Comparison of ENCODE assay signal across 1 cellular context in the genomic region with DNA sequence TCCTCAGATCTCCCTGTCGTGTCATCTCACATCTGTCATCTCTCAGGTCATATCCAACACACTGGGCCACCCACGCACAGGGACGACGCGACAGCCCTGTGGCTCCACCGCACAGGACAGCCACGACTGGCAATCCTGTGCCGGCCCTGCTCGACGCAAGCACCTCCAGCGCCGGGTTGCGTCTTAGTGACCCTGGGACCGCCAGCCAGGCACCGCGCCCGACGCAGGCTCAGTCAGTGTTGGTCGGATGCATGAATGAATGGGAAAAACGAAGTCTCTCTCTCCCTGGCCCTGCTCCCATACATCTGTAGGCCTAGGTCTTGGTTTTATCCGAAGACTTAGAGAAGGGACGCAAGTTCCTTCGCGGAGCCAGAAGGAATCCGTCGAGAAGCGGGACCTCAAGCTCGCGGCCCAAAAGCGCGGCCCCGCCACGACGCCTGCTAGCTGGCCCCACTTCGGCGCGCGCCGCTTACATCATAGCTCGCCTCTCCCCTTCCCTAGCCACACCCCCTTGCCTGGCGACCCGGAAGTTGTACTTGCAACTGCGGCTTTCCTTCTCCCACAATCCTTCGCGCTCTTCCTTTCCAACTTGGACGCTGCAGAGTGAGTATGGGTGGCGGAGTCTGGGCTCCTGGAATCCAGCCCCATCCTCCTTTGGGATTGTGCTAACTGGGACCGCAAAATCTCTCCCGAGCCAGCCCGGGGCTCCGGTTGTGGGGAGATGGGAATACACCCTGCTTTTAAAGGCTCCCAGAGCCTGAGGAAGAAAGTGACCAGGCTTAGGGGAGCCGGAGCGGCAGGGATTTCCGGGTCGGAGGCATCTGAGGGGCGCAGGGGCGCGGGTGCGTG.
TF ChIP-seq lines count a peak whose summit lies in the region.

A gene (plus strand): TSS at position 577 of the 849 bp plus-strand sequence. CDS start 413 bp downstream, outside the sequence.

TF ChIP-seq in K562, 482 proteins besides CTCF, POLR2A, EP300 and RAD21 (continued from another document):
- TF ChIP-seq, protein P1, sequence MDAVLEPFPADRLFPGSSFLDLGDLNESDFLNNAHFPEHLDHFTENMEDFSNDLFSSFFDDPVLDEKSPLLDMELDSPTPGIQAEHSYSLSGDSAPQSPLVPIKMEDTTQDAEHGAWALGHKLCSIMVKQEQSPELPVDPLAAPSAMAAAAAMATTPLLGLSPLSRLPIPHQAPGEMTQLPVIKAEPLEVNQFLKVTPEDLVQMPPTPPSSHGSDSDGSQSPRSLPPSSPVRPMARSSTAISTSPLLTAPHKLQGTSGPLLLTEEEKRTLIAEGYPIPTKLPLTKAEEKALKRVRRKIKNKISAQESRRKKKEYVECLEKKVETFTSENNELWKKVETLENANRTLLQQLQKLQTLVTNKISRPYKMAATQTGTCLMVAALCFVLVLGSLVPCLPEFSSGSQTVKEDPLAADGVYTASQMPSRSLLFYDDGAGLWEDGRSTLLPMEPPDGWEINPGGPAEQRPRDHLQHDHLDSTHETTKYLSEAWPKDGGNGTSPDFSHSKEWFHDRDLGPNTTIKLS (IDR thresholded peaks at IDR 0.05; ENCODE audit: borderline replicate concordance, low read depth): peak; percentile 97
- TF ChIP-seq FOXK2 (conservative IDR thresholded peaks at IDR 0.05 in 1 of 2, IDR thresholded peaks at IDR 0.05 in 1 of 2; ENCODE audit: low read depth in 2 of 2) (peak; percentile 73 to 89), SIX5 (IDR thresholded peaks at IDR 0.05; ENCODE audit: borderline replicate concordance in 1 of 2, insufficient read depth in 1 of 2, low read depth in 1 of 2, low read length in 2 of 2) (peak in 1 of 2 experiments; percentile 16; a peak in 1 of 4 replicates), MCM5 (IDR thresholded peaks at IDR 0.05; ENCODE audit: low read depth) (no peak), GTF2F1 (IDR thresholded peaks at IDR 0.05; ENCODE audit: low read depth, low read length) (peak; percentile 92), MXI1 (IDR thresholded peaks at IDR 0.05; ENCODE audit: low read depth, low read length) (no peak), RFX7 (CRISPR knock-in tag; IDR thresholded peaks at IDR 0.05) (no peak), CTBP1 (IDR thresholded peaks at IDR 0.05; ENCODE audit: borderline replicate concordance) (0 out of 2 replicates have a peak, but pooled peaks have one; percentile 63), NBN (IDR thresholded peaks at IDR 0.05; ENCODE audit: low read depth) (0 out of 2 replicates have a peak, but pooled peaks have one; percentile 23), RBM14 (IDR thresholded peaks at IDR 0.05; ENCODE audit: borderline replicate concordance, insufficient read depth, low read depth, low read length) (no peak), ZNF165 (CRISPR knock-in tag; IDR thresholded peaks at IDR 0.05; ENCODE audit: borderline replicate concordance) (no peak), TFAM (CRISPR knock-in tag; conservative IDR thresholded peaks at IDR 0.05) (no peak), SMAD1 (IDR thresholded peaks at IDR 0.05; ENCODE audit: low read depth, low read length, partially characterized antibody) (peak; percentile 94), HDAC8 (tag; IDR thresholded peaks at IDR 0.05) (peak; percentile 75; the same call in 1 of the 2 replicates), NR3C1 (CRISPR knock-in tag; IDR thresholded peaks at IDR 0.05) (peak; percentile 99)
- TF ChIP-seq, protein P2, sequence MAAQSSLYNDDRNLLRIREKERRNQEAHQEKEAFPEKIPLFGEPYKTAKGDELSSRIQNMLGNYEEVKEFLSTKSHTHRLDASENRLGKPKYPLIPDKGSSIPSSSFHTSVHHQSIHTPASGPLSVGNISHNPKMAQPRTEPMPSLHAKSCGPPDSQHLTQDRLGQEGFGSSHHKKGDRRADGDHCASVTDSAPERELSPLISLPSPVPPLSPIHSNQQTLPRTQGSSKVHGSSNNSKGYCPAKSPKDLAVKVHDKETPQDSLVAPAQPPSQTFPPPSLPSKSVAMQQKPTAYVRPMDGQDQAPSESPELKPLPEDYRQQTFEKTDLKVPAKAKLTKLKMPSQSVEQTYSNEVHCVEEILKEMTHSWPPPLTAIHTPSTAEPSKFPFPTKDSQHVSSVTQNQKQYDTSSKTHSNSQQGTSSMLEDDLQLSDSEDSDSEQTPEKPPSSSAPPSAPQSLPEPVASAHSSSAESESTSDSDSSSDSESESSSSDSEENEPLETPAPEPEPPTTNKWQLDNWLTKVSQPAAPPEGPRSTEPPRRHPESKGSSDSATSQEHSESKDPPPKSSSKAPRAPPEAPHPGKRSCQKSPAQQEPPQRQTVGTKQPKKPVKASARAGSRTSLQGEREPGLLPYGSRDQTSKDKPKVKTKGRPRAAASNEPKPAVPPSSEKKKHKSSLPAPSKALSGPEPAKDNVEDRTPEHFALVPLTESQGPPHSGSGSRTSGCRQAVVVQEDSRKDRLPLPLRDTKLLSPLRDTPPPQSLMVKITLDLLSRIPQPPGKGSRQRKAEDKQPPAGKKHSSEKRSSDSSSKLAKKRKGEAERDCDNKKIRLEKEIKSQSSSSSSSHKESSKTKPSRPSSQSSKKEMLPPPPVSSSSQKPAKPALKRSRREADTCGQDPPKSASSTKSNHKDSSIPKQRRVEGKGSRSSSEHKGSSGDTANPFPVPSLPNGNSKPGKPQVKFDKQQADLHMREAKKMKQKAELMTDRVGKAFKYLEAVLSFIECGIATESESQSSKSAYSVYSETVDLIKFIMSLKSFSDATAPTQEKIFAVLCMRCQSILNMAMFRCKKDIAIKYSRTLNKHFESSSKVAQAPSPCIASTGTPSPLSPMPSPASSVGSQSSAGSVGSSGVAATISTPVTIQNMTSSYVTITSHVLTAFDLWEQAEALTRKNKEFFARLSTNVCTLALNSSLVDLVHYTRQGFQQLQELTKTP (IDR thresholded peaks at IDR 0.05; ENCODE audit: low read depth in 1 of 2, partially characterized antibody in 2 of 2): peak; percentile 78 to 84
- TF ChIP-seq, protein P3, sequence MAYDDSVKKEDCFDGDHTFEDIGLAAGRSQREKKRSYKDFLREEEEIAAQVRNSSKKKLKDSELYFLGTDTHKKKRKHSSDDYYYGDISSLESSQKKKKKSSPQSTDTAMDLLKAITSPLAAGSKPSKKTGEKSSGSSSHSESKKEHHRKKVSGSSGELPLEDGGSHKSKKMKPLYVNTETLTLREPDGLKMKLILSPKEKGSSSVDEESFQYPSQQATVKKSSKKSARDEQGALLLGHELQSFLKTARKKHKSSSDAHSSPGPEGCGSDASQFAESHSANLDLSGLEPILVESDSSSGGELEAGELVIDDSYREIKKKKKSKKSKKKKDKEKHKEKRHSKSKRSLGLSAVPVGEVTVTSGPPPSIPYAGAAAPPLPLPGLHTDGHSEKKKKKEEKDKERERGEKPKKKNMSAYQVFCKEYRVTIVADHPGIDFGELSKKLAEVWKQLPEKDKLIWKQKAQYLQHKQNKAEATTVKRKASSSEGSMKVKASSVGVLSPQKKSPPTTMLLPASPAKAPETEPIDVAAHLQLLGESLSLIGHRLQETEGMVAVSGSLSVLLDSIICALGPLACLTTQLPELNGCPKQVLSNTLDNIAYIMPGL (CRISPR knock-in tag; IDR thresholded peaks at IDR 0.05): peak; percentile 99
- TF ChIP-seq, protein P4, sequence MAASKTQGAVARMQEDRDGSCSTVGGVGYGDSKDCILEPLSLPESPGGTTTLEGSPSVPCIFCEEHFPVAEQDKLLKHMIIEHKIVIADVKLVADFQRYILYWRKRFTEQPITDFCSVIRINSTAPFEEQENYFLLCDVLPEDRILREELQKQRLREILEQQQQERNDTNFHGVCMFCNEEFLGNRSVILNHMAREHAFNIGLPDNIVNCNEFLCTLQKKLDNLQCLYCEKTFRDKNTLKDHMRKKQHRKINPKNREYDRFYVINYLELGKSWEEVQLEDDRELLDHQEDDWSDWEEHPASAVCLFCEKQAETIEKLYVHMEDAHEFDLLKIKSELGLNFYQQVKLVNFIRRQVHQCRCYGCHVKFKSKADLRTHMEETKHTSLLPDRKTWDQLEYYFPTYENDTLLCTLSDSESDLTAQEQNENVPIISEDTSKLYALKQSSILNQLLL (CRISPR knock-in tag; IDR thresholded peaks at IDR 0.05; ENCODE audit: borderline replicate concordance): no peak
- TF ChIP-seq, protein P5, sequence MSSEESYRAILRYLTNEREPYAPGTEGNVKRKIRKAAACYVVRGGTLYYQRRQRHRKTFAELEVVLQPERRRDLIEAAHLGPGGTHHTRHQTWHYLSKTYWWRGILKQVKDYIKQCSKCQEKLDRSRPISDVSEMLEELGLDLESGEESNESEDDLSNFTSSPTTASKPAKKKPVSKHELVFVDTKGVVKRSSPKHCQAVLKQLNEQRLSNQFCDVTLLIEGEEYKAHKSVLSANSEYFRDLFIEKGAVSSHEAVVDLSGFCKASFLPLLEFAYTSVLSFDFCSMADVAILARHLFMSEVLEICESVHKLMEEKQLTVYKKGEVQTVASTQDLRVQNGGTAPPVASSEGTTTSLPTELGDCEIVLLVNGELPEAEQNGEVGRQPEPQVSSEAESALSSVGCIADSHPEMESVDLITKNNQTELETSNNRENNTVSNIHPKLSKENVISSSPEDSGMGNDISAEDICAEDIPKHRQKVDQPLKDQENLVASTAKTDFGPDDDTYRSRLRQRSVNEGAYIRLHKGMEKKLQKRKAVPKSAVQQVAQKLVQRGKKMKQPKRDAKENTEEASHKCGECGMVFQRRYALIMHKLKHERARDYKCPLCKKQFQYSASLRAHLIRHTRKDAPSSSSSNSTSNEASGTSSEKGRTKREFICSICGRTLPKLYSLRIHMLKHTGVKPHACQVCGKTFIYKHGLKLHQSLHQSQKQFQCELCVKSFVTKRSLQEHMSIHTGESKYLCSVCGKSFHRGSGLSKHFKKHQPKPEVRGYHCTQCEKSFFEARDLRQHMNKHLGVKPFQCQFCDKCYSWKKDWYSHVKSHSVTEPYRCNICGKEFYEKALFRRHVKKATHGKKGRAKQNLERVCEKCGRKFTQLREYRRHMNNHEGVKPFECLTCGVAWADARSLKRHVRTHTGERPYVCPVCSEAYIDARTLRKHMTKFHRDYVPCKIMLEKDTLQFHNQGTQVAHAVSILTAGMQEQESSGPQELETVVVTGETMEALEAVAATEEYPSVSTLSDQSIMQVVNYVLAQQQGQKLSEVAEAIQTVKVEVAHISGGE (CRISPR knock-in tag; IDR thresholded peaks at IDR 0.05): peak in 1 of 3 experiments; percentile 90; a peak in 2 of 6 replicates
- TF ChIP-seq, protein P6, sequence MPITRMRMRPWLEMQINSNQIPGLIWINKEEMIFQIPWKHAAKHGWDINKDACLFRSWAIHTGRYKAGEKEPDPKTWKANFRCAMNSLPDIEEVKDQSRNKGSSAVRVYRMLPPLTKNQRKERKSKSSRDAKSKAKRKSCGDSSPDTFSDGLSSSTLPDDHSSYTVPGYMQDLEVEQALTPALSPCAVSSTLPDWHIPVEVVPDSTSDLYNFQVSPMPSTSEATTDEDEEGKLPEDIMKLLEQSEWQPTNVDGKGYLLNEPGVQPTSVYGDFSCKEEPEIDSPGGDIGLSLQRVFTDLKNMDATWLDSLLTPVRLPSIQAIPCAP (CRISPR knock-in tag; IDR thresholded peaks at IDR 0.05; ENCODE audit: borderline replicate concordance): peak; percentile 100
